1 cellular context compared by ENCODE assay signal in the genomic region with DNA sequence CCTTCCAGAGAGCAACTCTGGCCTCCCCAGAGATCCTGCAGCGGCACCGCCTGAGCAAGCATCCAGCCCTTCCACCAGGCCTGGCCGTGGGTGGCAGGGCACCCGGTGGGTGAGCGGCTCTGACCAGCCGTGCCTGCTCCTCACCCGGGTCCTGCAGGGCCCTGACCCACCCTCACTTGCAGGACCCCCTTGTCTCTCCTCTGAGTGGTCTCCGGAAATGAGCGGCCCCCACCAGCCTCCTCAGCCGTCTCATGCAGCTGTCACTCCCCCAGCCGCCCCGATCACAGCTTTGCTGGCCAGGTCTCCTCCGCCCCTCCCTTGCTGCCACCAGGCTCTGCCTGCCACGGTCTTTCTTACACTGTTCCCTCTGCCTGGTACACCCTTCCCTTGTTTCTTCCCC.
TF ChIP-seq lines count a peak whose summit lies in the region.

No MANE protein-coding gene starts in this region.

TF ChIP-seq in H1, 55 proteins besides CTCF, POLR2A, EP300 and RAD21 (continued from another document):
- TF ChIP-seq, protein P1, sequence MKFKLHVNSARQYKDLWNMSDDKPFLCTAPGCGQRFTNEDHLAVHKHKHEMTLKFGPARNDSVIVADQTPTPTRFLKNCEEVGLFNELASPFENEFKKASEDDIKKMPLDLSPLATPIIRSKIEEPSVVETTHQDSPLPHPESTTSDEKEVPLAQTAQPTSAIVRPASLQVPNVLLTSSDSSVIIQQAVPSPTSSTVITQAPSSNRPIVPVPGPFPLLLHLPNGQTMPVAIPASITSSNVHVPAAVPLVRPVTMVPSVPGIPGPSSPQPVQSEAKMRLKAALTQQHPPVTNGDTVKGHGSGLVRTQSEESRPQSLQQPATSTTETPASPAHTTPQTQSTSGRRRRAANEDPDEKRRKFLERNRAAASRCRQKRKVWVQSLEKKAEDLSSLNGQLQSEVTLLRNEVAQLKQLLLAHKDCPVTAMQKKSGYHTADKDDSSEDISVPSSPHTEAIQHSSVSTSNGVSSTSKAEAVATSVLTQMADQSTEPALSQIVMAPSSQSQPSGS (IDR thresholded peaks at IDR 0.05; ENCODE audit: low read length), result no peak
- TF ChIP-seq, protein P2, sequence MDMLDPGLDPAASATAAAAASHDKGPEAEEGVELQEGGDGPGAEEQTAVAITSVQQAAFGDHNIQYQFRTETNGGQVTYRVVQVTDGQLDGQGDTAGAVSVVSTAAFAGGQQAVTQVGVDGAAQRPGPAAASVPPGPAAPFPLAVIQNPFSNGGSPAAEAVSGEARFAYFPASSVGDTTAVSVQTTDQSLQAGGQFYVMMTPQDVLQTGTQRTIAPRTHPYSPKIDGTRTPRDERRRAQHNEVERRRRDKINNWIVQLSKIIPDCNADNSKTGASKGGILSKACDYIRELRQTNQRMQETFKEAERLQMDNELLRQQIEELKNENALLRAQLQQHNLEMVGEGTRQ (IDR thresholded peaks at IDR 0.05; ENCODE audit: low read length), result no peak
- TF ChIP-seq, protein P3, sequence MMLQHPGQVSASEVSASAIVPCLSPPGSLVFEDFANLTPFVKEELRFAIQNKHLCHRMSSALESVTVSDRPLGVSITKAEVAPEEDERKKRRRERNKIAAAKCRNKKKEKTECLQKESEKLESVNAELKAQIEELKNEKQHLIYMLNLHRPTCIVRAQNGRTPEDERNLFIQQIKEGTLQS (IDR thresholded peaks at IDR 0.05; ENCODE audit: insufficient read depth, low read depth, low read length), result no peak
- TF ChIP-seq KDM5A (IDR thresholded peaks at IDR 0.05; ENCODE audit: low read length) (no peak), ASH2L (IDR thresholded peaks at IDR 0.05; ENCODE audit: low read length) (no peak), EGR1 (IDR thresholded peaks at IDR 0.05; ENCODE audit: borderline replicate concordance, low read depth, low read length) (no peak), NRF1 (IDR thresholded peaks at IDR 0.05; ENCODE audit: low read depth, low read length) (no peak), SIX5 (IDR thresholded peaks at IDR 0.05; ENCODE audit: low read depth, low read length) (no peak), BRCA1 (IDR thresholded peaks at IDR 0.05; ENCODE audit: low read depth, low read length) (no peak), BACH1 (IDR thresholded peaks at IDR 0.05; ENCODE audit: low read length) (no peak), SUZ12 (IDR thresholded peaks at IDR 0.05; ENCODE audit: low read length) (no peak), HDAC6 (IDR thresholded peaks at IDR 0.05; ENCODE audit: low read depth, low read length) (no peak)
